In the genomic region with DNA sequence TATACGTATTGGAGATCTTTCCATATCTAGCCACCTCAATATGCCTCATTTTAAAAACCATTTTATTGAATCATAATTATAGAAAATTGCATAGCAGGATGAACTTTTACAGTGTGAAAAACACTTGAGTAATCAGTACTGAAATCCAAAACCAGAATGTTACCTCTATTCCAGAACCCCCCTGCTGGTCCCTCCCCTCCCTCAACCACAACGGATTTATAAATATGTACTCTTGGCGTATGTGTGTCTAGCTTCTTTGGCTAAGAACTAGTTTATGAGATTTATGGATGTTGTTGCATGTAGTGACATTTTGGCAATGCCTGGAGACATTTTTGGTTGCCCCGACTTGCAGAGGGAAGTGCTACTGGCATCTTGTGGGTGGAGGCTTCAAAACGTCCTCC, we compare ENCODE assay signal across 12 cellular contexts. TPM values are rescaled to one million over a fixed set of nuclear protein-coding genes. Genes with fewer than 3 reads are reported as not detected.
DNase-seq lines count a peak whose midpoint lies in the region; ATAC-seq and TF ChIP-seq lines count a peak whose summit lies in the region.
"Had no signal": no experiment of that assay in that cellular context is flagged by ENCODE, and none has a peak within 500 bp of the region (broad histone marks: within the 10 kb centered on the region; RNA-seq: fewer than 3 reads in every experiment).

No MANE protein-coding gene starts in this region.

- TF ChIP-seq EP300 in SK-N-SH (IDR thresholded peaks at IDR 0.05; ENCODE audit: borderline replicate concordance in 1 of 2, low read depth in 1 of 2, low read length in 1 of 2) = no peak

- no peak for TF ChIP-seq CTCF in SK-N-SH (IDR thresholded peaks at IDR 0.05)
- no peak for TF ChIP-seq CTCF in PC-9 (conservative IDR thresholded peaks at IDR 0.05)
- TF ChIP-seq CTCF in fibroblast of mammary gland (conservative IDR thresholded peaks at IDR 0.05; ENCODE audit: control insufficient read depth, insufficient read depth, low read depth, low read length) = no peak
- no peak for TF ChIP-seq CTCF in type B pancreatic cell (conservative IDR thresholded peaks at IDR 0.05)

- POLR2A ChIA-PET in SK-N-SH (lab: Yijun Ruan, JAX) (interaction anchor here (0.5 to 0.7 kb wide), 2 partner anchors 25 to 282 kb away, joined by 3 to 5 read pairs; no protein-coding TSS in a partner anchor), PC-9 (lab: Charles Lee; ENCODE audit: unreplicated experiment) (interaction anchor here (0.7 to 1.6 kb wide), 7 partner anchors 10 to 458 kb away, joined by 3 to 11 read pairs (median 6); no protein-coding TSS in a partner anchor)

- no peaks in the 10 kb centered on the region for H3K27me3 Mint-ChIP-seq in type B pancreatic cell

- H3K9me3 ChIP-seq in SK-N-SH (no peaks in the 10 kb centered on the region), PC-9 (ENCODE audit: insufficient read depth, low read depth) (no peaks in the 10 kb centered on the region)

- H3K9me3 Mint-ChIP-seq in type B pancreatic cell = no peaks in the 10 kb centered on the region

- H3K4me1 Mint-ChIP-seq in type B pancreatic cell (ENCODE audit: unreplicated experiment) = peaks cover 45% of the 10 kb centered on the region

- H3K4me3 ChIP-seq in SK-N-SH (ENCODE audit: low read depth in 2 of 2, low read length in 1 of 2) = no peak overlapping the region
- H3K4me3 ChIP-seq in PC-9 = peak overlapping the region; percentile 17; the same call in 1 of the 2 replicates
- no peak overlapping the region for H3K4me3 ChIP-seq in fibroblast of mammary gland (ENCODE audit: control insufficient read depth, low read depth, low read length)
- H3K4me3 ChIP-seq: smooth muscle cell had no signal

- intact Hi-C loops in PC-9 (cut with micrococcal nuclease; ENCODE audit: unreplicated experiment) = no loop called here

- H4K20me1 ChIP-seq in SK-N-SH (ENCODE audit: insufficient read depth) (no peaks in the 10 kb centered on the region), PC-9 (ENCODE audit: insufficient read depth) (no peaks in the 10 kb centered on the region)

- H3F3A ChIP-seq in SK-N-SH (replicated peaks; ENCODE audit: insufficient read depth) (no peaks in the 10 kb centered on the region), PC-9 (ENCODE audit: insufficient read depth, low read depth) (peaks cover 44% of the 10 kb centered on the region)

- H3K27ac Mint-ChIP-seq in type B pancreatic cell = peak overlapping the region; percentile 88

- H3K4me1 ChIP-seq in SK-N-SH (ENCODE audit: control insufficient read depth in 1 of 2, insufficient read depth in 2 of 2, low read depth in 1 of 2, low read length in 1 of 2) = peaks cover 17 to 27% of the 10 kb centered on the region in 2 experiments; a peak in 3 of 4 replicates
- peaks cover 65% of the 10 kb centered on the region for H3K4me1 ChIP-seq in PC-9 (replicated peaks; ENCODE audit: insufficient read depth)

- DNase-seq in SK-N-SH (no peak), PC-9 (peak in 1 of 2 experiments; percentile 79), fibroblast of mammary gland (ENCODE audit: low read depth) (peak; percentile 61), type B pancreatic cell (ENCODE audit: extremely low spot score, unreplicated experiment) (no peak), DMS153 treated with DMSO at 0.1 percent for 48 hours (lab: John Stamatoyannopoulos, UW; ENCODE audit: unreplicated experiment) (no peak), T-helper 2 cell (no peak)
- DNase-seq: KG1, NCI-H524 treated with DMSO at 0.1 percent for 48 hours had no signal

- H3K27ac ChIP-seq in SK-N-SH (ENCODE audit: low read depth in 2 of 2, low read length in 1 of 2) (no peak overlapping the region), PC-9 (peak overlapping the region; percentile 92)

- H3K36me3 ChIP-seq in SK-N-SH (replicated peaks in 1 of 2; ENCODE audit: control insufficient read depth in 1 of 2, insufficient read depth in 2 of 2, low read length in 1 of 2) (no peaks in the 10 kb centered on the region), PC-9 (ENCODE audit: low read depth) (no peaks in the 10 kb centered on the region)

- CTCF ChIA-PET in SK-N-SH (lab: Yijun Ruan, JAX) (interaction anchor here (1.2 to 1.9 kb wide), 2 partner anchors 10 to 51 kb away, joined by 4 to 9 read pairs; no protein-coding TSS in a partner anchor), PC-9 (lab: Charles Lee) (interaction anchor here (0.6 to 1.8 kb wide), 6 partner anchors 17 to 91 kb away, joined by 3 to 7 read pairs (median 5); no protein-coding TSS in a partner anchor)

- H3K9me2 ChIP-seq in SK-N-SH (no peaks in the 10 kb centered on the region), PC-9 (ENCODE audit: insufficient read depth) (no peaks in the 10 kb centered on the region)

- 53% methylated on average over 5 of the region's 5 CpGs for WGBS in SK-N-SH (ENCODE audit: low lambda C conversion rate)

- peak overlapping the region; percentile 48 for H3K4me3 Mint-ChIP-seq in type B pancreatic cell

- H3K36me3 Mint-ChIP-seq in type B pancreatic cell = no peaks in the 10 kb centered on the region

- H3K9ac ChIP-seq in SK-N-SH = no peak overlapping the region

- H3K27me3 ChIP-seq in SK-N-SH (ENCODE audit: insufficient read depth) (no peaks in the 10 kb centered on the region), PC-9 (ENCODE audit: insufficient read depth, low read depth) (no peaks in the 10 kb centered on the region)

- ATAC-seq in SK-N-SH treated with all-trans-retinoic acid at 6 μM for 48 hours (peak; percentile 53), HG03571 (IDR thresholded peaks at IDR 0.05; ENCODE audit: unreplicated experiment) (no peak)

- H2AFZ ChIP-seq in SK-N-SH (ENCODE audit: low read depth) (no peak overlapping the region), PC-9 (no peak overlapping the region)

- no peak overlapping the region; the same call in 1 of the 2 replicates for H3K4me2 ChIP-seq in SK-N-SH
- peak overlapping the region; percentile 83 for H3K4me2 ChIP-seq in PC-9
- H3K4me2 ChIP-seq: smooth muscle cell had no signal

- no peak for TF ChIP-seq RAD21 in SK-N-SH (IDR thresholded peaks at IDR 0.05; ENCODE audit: low read length)

- BruUV-seq in PC-9 (replicated peaks; lab: Mats Ljungman, UMichigan) = no TSS peak

- H3K79me2 ChIP-seq in SK-N-SH (ENCODE audit: insufficient read depth) (no peaks in the 10 kb centered on the region), PC-9 (ENCODE audit: low read depth) (no peaks in the 10 kb centered on the region; the same call in 1 of the 2 replicates)

TF ChIP-seq in SK-N-SH treated with all-trans-retinoic acid at 6 μM for 48 hours, 23 proteins besides CTCF, POLR2A, EP300 and RAD21:
- TF ChIP-seq ZFP30 (CRISPR knock-in tag; IDR thresholded peaks at IDR 0.05) (no peak), RARB (CRISPR knock-in tag; IDR thresholded peaks at IDR 0.05) (no peak), ARNTL (CRISPR knock-in tag; IDR thresholded peaks at IDR 0.05; ENCODE audit: borderline replicate concordance, low read depth) (no peak), TCF4 (CRISPR knock-in tag; IDR thresholded peaks at IDR 0.05; ENCODE audit: borderline replicate concordance) (no peak)
- TF ChIP-seq, protein P1, sequence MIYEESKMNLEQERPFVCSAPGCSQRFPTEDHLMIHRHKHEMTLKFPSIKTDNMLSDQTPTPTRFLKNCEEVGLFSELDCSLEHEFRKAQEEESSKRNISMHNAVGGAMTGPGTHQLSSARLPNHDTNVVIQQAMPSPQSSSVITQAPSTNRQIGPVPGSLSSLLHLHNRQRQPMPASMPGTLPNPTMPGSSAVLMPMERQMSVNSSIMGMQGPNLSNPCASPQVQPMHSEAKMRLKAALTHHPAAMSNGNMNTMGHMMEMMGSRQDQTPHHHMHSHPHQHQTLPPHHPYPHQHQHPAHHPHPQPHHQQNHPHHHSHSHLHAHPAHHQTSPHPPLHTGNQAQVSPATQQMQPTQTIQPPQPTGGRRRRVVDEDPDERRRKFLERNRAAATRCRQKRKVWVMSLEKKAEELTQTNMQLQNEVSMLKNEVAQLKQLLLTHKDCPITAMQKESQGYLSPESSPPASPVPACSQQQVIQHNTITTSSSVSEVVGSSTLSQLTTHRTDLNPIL (CRISPR knock-in tag; IDR thresholded peaks at IDR 0.05; ENCODE audit: low read depth) = no peak

TF ChIP-seq in SK-N-SH, 30 proteins besides CTCF, POLR2A, EP300 and RAD21 (continues in another document):
- TF ChIP-seq, protein P2, sequence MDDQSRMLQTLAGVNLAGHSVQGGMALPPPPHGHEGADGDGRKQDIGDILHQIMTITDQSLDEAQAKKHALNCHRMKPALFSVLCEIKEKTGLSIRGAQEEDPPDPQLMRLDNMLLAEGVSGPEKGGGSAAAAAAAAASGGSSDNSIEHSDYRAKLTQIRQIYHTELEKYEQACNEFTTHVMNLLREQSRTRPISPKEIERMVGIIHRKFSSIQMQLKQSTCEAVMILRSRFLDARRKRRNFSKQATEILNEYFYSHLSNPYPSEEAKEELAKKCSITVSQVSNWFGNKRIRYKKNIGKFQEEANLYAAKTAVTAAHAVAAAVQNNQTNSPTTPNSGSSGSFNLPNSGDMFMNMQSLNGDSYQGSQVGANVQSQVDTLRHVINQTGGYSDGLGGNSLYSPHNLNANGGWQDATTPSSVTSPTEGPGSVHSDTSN (IDR thresholded peaks at IDR 0.05) = no peak
- TF ChIP-seq NRF1 (IDR thresholded peaks at IDR 0.05; ENCODE audit: low read depth, low read length) = no peak
- no peak for TF ChIP-seq RXRA (IDR thresholded peaks at IDR 0.05; ENCODE audit: borderline replicate concordance, low read depth)
- TF ChIP-seq CHD2 (IDR thresholded peaks at IDR 0.05; ENCODE audit: low read length, partially characterized antibody) = no peak
- TF ChIP-seq GABPA (IDR thresholded peaks at IDR 0.05; ENCODE audit: low read depth) = no peak
- TF ChIP-seq TCF12 (IDR thresholded peaks at IDR 0.05) = no peak
- no peak for TF ChIP-seq SIN3A (IDR thresholded peaks at IDR 0.05; ENCODE audit: borderline replicate concordance, low read depth, low read length)
- TF ChIP-seq JUND (IDR thresholded peaks at IDR 0.05) = no peak

RNA-seq across cellular contexts. Expression of a gene that starts 23.4 kb away (rescaled TPM):
- 4.3 and 4.7 TPM in 2 replicates for polyA plus RNA-seq in SK-N-SH (2012; rRNA removed)
- polyA plus RNA-seq in SK-N-SH (2012; cell fraction: cytosol; rRNA removed) = 5.3 and 5.5 TPM in 2 replicates
- 4.5 and 5.3 TPM in 2 replicates for polyA plus RNA-seq in SK-N-SH (2012; cell fraction: nucleus; rRNA removed)
- 117 and 142 TPM in 2 replicates for total RNA-seq in PC-9 (2021)
- 29.5 and 39.2 TPM in 2 replicates for total RNA-seq in type B pancreatic cell (ENCODE audit: low replicate concordance)
- polyA plus RNA-seq: neural cell had no signal

RNA-seq across cellular contexts. Expression of a gene that starts 30.8 kb away (rescaled TPM):
- polyA plus RNA-seq in SK-N-SH (2012; rRNA removed) = 0.21 and 0.39 TPM in 2 replicates
- 0.23 and 0.33 TPM in 2 replicates for polyA plus RNA-seq in SK-N-SH (2012; cell fraction: cytosol; rRNA removed)
- 0.50 and 0.66 TPM in 2 replicates for polyA plus RNA-seq in SK-N-SH (2012; cell fraction: nucleus; rRNA removed)
- total RNA-seq in PC-9 (2021) = 36.6 and 45.2 TPM in 2 replicates
- total RNA-seq in type B pancreatic cell (ENCODE audit: low replicate concordance) = 10.7 and 24.8 TPM in 2 replicates
